In genomic region chr9:131500377-131500776, GRCh38 we compare ENCODE assay signal across 8 cellular contexts. TPM values are rescaled to one million over a fixed set of nuclear protein-coding genes. Genes with fewer than 3 reads are reported as not detected.
DNase-seq lines count a peak whose midpoint lies in the region; ATAC-seq and TF ChIP-seq lines count a peak whose summit lies in the region.

No MANE protein-coding gene starts in this region.

- H3K27ac ChIP-seq in epithelial cell of prostate = peak overlapping the region; percentile 10
- H3K27ac ChIP-seq in ascending aorta = no peak overlapping the region

- CTCF ChIA-PET in activated CD8-positive, alpha-beta memory T cell treated with anti-CD3 and anti-CD28 coated beads, Interleukin-2, amount 10 ng/mL, durations not matched to agents 7 days and 5 days (lab: Charles Lee) = interaction anchor here (0.8 to 3.2 kb wide), 15 partner anchors 8 to 254 kb away, joined by 3 to 12 read pairs (median 3); partner anchors contain the start of gene RAPGEF1

- H3K27me3 ChIP-seq in ascending aorta = no peaks in the 10 kb centered on the region

- ATAC-seq in activated CD8-positive, alpha-beta memory T cell treated with anti-CD3 and anti-CD28 coated beads, Interleukin-2, amount 10 ng/mL, durations not matched to agents 7 days and 5 days = peak; percentile 43
- no peak for ATAC-seq in HG03196 (IDR thresholded peaks at IDR 0.05; ENCODE audit: unreplicated experiment)

- no peak overlapping the region for H3K4me3 ChIP-seq in ascending aorta

- peaks cover 65% of the 10 kb centered on the region for H3K4me1 Mint-ChIP-seq in activated CD8-positive, alpha-beta memory T cell treated with anti-CD3 and anti-CD28 coated beads, Interleukin-2, amount 10 ng/mL, durations not matched to agents 7 days and 5 days

- no peaks in the 10 kb centered on the region for H3K27me3 Mint-ChIP-seq in activated CD8-positive, alpha-beta memory T cell treated with anti-CD3 and anti-CD28 coated beads, Interleukin-2, amount 10 ng/mL, durations not matched to agents 7 days and 5 days

- DNase-seq in MV-4-11 (lab: John Stamatoyannopoulos, UW) (peak; percentile 6), epithelial cell of prostate (ENCODE audit: low read depth, low spot score) (no peak), ascending aorta (ENCODE audit: low spot score in 2 of 2) (no peak), SHP77 (lab: John Stamatoyannopoulos, UW) (no peak), NCI-H510A (lab: John Stamatoyannopoulos, UW) (no peak)
- DNase-seq in activated CD8-positive, alpha-beta memory T cell treated with anti-CD3 and anti-CD28 coated beads, Interleukin-2, amount 10 ng/mL, durations not matched to agents 7 days and 5 days = peak; percentile 86
- peak; percentile 32 to 50 for DNase-seq in stimulated activated CD8-positive, alpha-beta memory T cell treated with anti-CD3 and anti-CD28 coated beads, Interleukin-15, amount 100 ng/mL, for 4 hours (ENCODE audit: low read depth in 2 of 2)

- no peak for TF ChIP-seq CTCF in ascending aorta (IDR thresholded peaks at IDR 0.05)

- no peaks in the 10 kb centered on the region for H3K9me3 ChIP-seq in ascending aorta

- H3K4me1 ChIP-seq in ascending aorta = peaks cover 10 to 17% of the 10 kb centered on the region in 2 donors

- intact Hi-C loops in ascending aorta (cut with DNase I) = no loop called here

- H3K27ac Mint-ChIP-seq in activated CD8-positive, alpha-beta memory T cell treated with anti-CD3 and anti-CD28 coated beads, Interleukin-2, amount 10 ng/mL, durations not matched to agents 7 days and 5 days = peak overlapping the region; percentile 86

- H3K36me3 Mint-ChIP-seq in activated CD8-positive, alpha-beta memory T cell treated with anti-CD3 and anti-CD28 coated beads, Interleukin-2, amount 10 ng/mL, durations not matched to agents 7 days and 5 days = peaks cover 33% of the 10 kb centered on the region

- no peaks in the 10 kb centered on the region for H3K9me3 Mint-ChIP-seq in activated CD8-positive, alpha-beta memory T cell treated with anti-CD3 and anti-CD28 coated beads, Interleukin-2, amount 10 ng/mL, durations not matched to agents 7 days and 5 days (ENCODE audit: low read depth)

- peaks cover 39 to 43% of the 10 kb centered on the region in 2 donors for H3K36me3 ChIP-seq in ascending aorta

- H3K4me3 Mint-ChIP-seq in activated CD8-positive, alpha-beta memory T cell treated with anti-CD3 and anti-CD28 coated beads, Interleukin-2, amount 10 ng/mL, durations not matched to agents 7 days and 5 days = peak overlapping the region; percentile 59

RNA-seq across cellular contexts. Expression of gene POMT1, which starts 2.3 kb away (rescaled TPM):
- total RNA-seq in activated CD8-positive, alpha-beta memory T cell treated with anti-CD3 and anti-CD28 coated beads, Interleukin-2, amount 10 ng/mL, durations not matched to agents 7 days and 5 days = 10 to 100 TPM; 41.5 to 53.7 TPM
- total RNA-seq in ascending aorta = 128 TPM

RNA-seq across cellular contexts. Expression of gene UCK1, which starts 30.7 kb away (rescaled TPM):
- total RNA-seq in activated CD8-positive, alpha-beta memory T cell treated with anti-CD3 and anti-CD28 coated beads, Interleukin-2, amount 10 ng/mL, durations not matched to agents 7 days and 5 days = 10 to 100 TPM; 26.1 to 29.6 TPM
- total RNA-seq in ascending aorta = 39.8 TPM

RNA-seq across cellular contexts. Expression of gene PRRT1B, which starts 44.9 kb away (rescaled TPM):
- not detected for total RNA-seq in activated CD8-positive, alpha-beta memory T cell treated with anti-CD3 and anti-CD28 coated beads, Interleukin-2, amount 10 ng/mL, durations not matched to agents 7 days and 5 days
- total RNA-seq in ascending aorta = not detected

Comparison
In these comparisons a context has a peak if more than half of its experiments do, and no peak if none do; other contexts are left out.
1. DNase-seq: peak in MV-4-11 (single experiment), activated CD8-positive, alpha-beta memory T cell treated with anti-CD3 and anti-CD28 coated beads, Interleukin-2, amount 10 ng/mL, durations not matched to agents 7 days and 5 days (single experiment) and stimulated activated CD8-positive, alpha-beta memory T cell treated with anti-CD3 and anti-CD28 coated beads, Interleukin-15, amount 100 ng/mL, for 4 hours (2 of 2); none in epithelial cell of prostate (single experiment), ascending aorta (0 of 2), SHP77 (0 of 2) and NCI-H510A (single experiment).